Comparison of ENCODE assay signal across 15 cellular contexts in genomic region chr9:115461284-115461683, GRCh38.
"Had no signal": no experiment of that assay in that cellular context is flagged by ENCODE, and none has a peak within 500 bp of the region (broad histone marks: within the 10 kb centered on the region; RNA-seq: fewer than 3 reads in every experiment).

No MANE protein-coding gene starts in this region.

- H2AFZ ChIP-seq: neural progenitor cell, parathyroid adenoma had no signal

- H3K79me2 ChIP-seq: parathyroid adenoma had no signal

- DNase-seq: activated CD4-positive, alpha-beta T cell treated with anti-CD3 and anti-CD28 coated beads, Interleukin-2, amount 50 U/mL, for 4 hours; activated gamma-delta T cell; adrenal gland; dorsolateral prefrontal cortex; head of caudate nucleus; naive thymus-derived CD4-positive, alpha-beta T cell; stimulated activated CD4-positive, alpha-beta T cell treated with anti-CD3 and anti-CD28 coated beads, Interleukin-2, amount 100 ng/mL, for 24 hours; stimulated activated naive CD4-positive, alpha-beta T cell treated with Interleukin-2 at 50 U/mL for 16 hours; upper lobe of left lung had no signal

- H3K36me3 Mint-ChIP-seq: memory B cell, neural progenitor cell had no signal

- H3K27ac Mint-ChIP-seq: activated naive CD4-positive, alpha-beta T cell treated with anti-CD3 and anti-CD28 coated beads, Interleukin-2, amount 50 U/mL, for 24 hours; memory B cell; naive thymus-derived CD4-positive, alpha-beta T cell; neural progenitor cell; T-helper 2 cell treated with Interferon-gamma antibody and Interleukin-4, amounts not matched to agents 5 μg/mL and 100 μg/mL, for 36 hours had no signal

- ATAC-seq: naive thymus-derived CD4-positive, alpha-beta T cell had no signal

- H3K4me2 ChIP-seq: neural progenitor cell had no signal

- H3K4me1 ChIP-seq: adrenal gland, parathyroid adenoma, upper lobe of left lung had no signal

- H3K9me3 ChIP-seq: adrenal gland, upper lobe of left lung had no signal

- H3K4me1 Mint-ChIP-seq: activated naive CD4-positive, alpha-beta T cell treated with anti-CD3 and anti-CD28 coated beads, Interleukin-2, amount 50 U/mL, for 24 hours; memory B cell; naive thymus-derived CD4-positive, alpha-beta T cell had no signal

- H3K27ac ChIP-seq: adrenal gland, cardiac muscle cell, dorsolateral prefrontal cortex, neural progenitor cell, parathyroid adenoma, upper lobe of left lung had no signal

- H3K36me3 ChIP-seq: adrenal gland, cardiac muscle cell, neural progenitor cell, upper lobe of left lung had no signal

- H3K9me3 Mint-ChIP-seq: memory B cell; neural progenitor cell; T-helper 2 cell treated with Interferon-gamma antibody and Interleukin-4, amounts not matched to agents 5 μg/mL and 100 μg/mL, for 36 hours had no signal

- H3K4me3 Mint-ChIP-seq: activated naive CD4-positive, alpha-beta T cell treated with anti-CD3 and anti-CD28 coated beads, Interleukin-2, amount 50 U/mL, for 24 hours; memory B cell; naive thymus-derived CD4-positive, alpha-beta T cell; neural progenitor cell; T-helper 2 cell treated with Interferon-gamma antibody and Interleukin-4, amounts not matched to agents 5 μg/mL and 100 μg/mL, for 36 hours had no signal

- H3K9ac ChIP-seq: neural progenitor cell, parathyroid adenoma had no signal

- H3K27me3 ChIP-seq: adrenal gland, cardiac muscle cell, neural progenitor cell, upper lobe of left lung had no signal

- H3K4me3 ChIP-seq: adrenal gland, cardiac muscle cell, dorsolateral prefrontal cortex, neural progenitor cell, upper lobe of left lung had no signal
